ENCODE assay signal across 1 cellular context in the genomic region with DNA sequence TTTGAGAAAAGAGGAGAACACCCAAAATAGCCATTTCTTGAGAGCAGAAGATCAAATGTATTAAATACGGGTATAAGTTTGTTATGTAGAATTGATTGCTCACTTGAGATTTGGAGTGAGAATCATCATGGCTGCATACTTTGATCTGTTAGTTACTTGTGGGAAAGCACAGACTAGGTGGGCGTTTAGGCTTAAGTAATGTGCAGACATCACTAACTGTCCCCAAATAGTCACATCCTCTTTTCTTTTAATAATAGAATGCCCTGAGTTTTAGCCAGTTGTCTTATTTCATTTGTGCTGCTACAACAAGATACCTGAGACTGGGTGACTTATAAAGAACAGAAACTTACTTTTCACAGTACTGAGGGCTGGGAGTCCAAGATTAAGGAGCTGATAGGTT.
A peak's percentile ranks its signal among the peaks of the same experiment; 100 is the strongest.
TF ChIP-seq lines count a peak whose summit lies in the region.

No MANE protein-coding gene starts in this region.

TF ChIP-seq in GM12878, 131 proteins besides CTCF, POLR2A, EP300 and RAD21 (continued from another document and continues in another):
- TF ChIP-seq, protein P1, sequence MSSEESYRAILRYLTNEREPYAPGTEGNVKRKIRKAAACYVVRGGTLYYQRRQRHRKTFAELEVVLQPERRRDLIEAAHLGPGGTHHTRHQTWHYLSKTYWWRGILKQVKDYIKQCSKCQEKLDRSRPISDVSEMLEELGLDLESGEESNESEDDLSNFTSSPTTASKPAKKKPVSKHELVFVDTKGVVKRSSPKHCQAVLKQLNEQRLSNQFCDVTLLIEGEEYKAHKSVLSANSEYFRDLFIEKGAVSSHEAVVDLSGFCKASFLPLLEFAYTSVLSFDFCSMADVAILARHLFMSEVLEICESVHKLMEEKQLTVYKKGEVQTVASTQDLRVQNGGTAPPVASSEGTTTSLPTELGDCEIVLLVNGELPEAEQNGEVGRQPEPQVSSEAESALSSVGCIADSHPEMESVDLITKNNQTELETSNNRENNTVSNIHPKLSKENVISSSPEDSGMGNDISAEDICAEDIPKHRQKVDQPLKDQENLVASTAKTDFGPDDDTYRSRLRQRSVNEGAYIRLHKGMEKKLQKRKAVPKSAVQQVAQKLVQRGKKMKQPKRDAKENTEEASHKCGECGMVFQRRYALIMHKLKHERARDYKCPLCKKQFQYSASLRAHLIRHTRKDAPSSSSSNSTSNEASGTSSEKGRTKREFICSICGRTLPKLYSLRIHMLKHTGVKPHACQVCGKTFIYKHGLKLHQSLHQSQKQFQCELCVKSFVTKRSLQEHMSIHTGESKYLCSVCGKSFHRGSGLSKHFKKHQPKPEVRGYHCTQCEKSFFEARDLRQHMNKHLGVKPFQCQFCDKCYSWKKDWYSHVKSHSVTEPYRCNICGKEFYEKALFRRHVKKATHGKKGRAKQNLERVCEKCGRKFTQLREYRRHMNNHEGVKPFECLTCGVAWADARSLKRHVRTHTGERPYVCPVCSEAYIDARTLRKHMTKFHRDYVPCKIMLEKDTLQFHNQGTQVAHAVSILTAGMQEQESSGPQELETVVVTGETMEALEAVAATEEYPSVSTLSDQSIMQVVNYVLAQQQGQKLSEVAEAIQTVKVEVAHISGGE (CRISPR knock-in tag; IDR thresholded peaks at IDR 0.05) = no peak
- no peak for TF ChIP-seq RAD51 (IDR thresholded peaks at IDR 0.05)
- peak; percentile 54; the same call in 1 of the 2 replicates for TF ChIP-seq NFIC (IDR thresholded peaks at IDR 0.05; ENCODE audit: low read depth, low read length)
- no peak for TF ChIP-seq LARP7 (IDR thresholded peaks at IDR 0.05)
- TF ChIP-seq SPI1 (IDR thresholded peaks at IDR 0.05; ENCODE audit: borderline replicate concordance, insufficient read depth, low read depth, low read length) = peak; percentile 78
- TF ChIP-seq MTA2 (IDR thresholded peaks at IDR 0.05; ENCODE audit: low read depth) = peak; percentile 57; the same call in 1 of the 2 replicates
- TF ChIP-seq, protein P2, sequence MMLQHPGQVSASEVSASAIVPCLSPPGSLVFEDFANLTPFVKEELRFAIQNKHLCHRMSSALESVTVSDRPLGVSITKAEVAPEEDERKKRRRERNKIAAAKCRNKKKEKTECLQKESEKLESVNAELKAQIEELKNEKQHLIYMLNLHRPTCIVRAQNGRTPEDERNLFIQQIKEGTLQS (IDR thresholded peaks at IDR 0.05; ENCODE audit: borderline replicate concordance, extremely low read depth, low read depth, low read length) = no peak
- TF ChIP-seq YY1 (IDR thresholded peaks at IDR 0.05; ENCODE audit: low read depth, low read length) = peak; percentile 75
- no peak for TF ChIP-seq SIX5 (IDR thresholded peaks at IDR 0.05; ENCODE audit: low read depth, low read length, severe bottlenecking)
- TF ChIP-seq, protein P3, sequence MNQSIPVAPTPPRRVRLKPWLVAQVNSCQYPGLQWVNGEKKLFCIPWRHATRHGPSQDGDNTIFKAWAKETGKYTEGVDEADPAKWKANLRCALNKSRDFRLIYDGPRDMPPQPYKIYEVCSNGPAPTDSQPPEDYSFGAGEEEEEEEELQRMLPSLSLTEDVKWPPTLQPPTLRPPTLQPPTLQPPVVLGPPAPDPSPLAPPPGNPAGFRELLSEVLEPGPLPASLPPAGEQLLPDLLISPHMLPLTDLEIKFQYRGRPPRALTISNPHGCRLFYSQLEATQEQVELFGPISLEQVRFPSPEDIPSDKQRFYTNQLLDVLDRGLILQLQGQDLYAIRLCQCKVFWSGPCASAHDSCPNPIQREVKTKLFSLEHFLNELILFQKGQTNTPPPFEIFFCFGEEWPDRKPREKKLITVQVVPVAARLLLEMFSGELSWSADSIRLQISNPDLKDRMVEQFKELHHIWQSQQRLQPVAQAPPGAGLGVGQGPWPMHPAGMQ (IDR thresholded peaks at IDR 0.05; ENCODE audit: borderline replicate concordance) = no peak
- no peak for TF ChIP-seq ZZZ3 (IDR thresholded peaks at IDR 0.05; ENCODE audit: control insufficient read depth, insufficient read length, low read depth)
- TF ChIP-seq CEBPB (IDR thresholded peaks at IDR 0.05; ENCODE audit: borderline replicate concordance in 1 of 2, low read depth in 2 of 2, low read length in 2 of 2) = no peak
- TF ChIP-seq, protein P4, sequence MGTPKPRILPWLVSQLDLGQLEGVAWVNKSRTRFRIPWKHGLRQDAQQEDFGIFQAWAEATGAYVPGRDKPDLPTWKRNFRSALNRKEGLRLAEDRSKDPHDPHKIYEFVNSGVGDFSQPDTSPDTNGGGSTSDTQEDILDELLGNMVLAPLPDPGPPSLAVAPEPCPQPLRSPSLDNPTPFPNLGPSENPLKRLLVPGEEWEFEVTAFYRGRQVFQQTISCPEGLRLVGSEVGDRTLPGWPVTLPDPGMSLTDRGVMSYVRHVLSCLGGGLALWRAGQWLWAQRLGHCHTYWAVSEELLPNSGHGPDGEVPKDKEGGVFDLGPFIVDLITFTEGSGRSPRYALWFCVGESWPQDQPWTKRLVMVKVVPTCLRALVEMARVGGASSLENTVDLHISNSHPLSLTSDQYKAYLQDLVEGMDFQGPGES (IDR thresholded peaks at IDR 0.05) = no peak
- no peak for TF ChIP-seq KDM1A (IDR thresholded peaks at IDR 0.05; ENCODE audit: borderline replicate concordance)
- TF ChIP-seq, protein P5, sequence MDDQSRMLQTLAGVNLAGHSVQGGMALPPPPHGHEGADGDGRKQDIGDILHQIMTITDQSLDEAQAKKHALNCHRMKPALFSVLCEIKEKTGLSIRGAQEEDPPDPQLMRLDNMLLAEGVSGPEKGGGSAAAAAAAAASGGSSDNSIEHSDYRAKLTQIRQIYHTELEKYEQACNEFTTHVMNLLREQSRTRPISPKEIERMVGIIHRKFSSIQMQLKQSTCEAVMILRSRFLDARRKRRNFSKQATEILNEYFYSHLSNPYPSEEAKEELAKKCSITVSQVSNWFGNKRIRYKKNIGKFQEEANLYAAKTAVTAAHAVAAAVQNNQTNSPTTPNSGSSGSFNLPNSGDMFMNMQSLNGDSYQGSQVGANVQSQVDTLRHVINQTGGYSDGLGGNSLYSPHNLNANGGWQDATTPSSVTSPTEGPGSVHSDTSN (IDR thresholded peaks at IDR 0.05; ENCODE audit: insufficient replicate concordance, low read depth, low read length) = no peak
- peak; percentile 36; the same call in 1 of the 2 replicates for TF ChIP-seq CREB1 (IDR thresholded peaks at IDR 0.05; ENCODE audit: low read depth)
- no peak for TF ChIP-seq SUPT20H (IDR thresholded peaks at IDR 0.05; ENCODE audit: borderline replicate concordance, control insufficient read depth, low read depth, low read length)
- no peak for TF ChIP-seq SP1 (IDR thresholded peaks at IDR 0.05; ENCODE audit: low read depth, low read length)
- TF ChIP-seq, protein P6, sequence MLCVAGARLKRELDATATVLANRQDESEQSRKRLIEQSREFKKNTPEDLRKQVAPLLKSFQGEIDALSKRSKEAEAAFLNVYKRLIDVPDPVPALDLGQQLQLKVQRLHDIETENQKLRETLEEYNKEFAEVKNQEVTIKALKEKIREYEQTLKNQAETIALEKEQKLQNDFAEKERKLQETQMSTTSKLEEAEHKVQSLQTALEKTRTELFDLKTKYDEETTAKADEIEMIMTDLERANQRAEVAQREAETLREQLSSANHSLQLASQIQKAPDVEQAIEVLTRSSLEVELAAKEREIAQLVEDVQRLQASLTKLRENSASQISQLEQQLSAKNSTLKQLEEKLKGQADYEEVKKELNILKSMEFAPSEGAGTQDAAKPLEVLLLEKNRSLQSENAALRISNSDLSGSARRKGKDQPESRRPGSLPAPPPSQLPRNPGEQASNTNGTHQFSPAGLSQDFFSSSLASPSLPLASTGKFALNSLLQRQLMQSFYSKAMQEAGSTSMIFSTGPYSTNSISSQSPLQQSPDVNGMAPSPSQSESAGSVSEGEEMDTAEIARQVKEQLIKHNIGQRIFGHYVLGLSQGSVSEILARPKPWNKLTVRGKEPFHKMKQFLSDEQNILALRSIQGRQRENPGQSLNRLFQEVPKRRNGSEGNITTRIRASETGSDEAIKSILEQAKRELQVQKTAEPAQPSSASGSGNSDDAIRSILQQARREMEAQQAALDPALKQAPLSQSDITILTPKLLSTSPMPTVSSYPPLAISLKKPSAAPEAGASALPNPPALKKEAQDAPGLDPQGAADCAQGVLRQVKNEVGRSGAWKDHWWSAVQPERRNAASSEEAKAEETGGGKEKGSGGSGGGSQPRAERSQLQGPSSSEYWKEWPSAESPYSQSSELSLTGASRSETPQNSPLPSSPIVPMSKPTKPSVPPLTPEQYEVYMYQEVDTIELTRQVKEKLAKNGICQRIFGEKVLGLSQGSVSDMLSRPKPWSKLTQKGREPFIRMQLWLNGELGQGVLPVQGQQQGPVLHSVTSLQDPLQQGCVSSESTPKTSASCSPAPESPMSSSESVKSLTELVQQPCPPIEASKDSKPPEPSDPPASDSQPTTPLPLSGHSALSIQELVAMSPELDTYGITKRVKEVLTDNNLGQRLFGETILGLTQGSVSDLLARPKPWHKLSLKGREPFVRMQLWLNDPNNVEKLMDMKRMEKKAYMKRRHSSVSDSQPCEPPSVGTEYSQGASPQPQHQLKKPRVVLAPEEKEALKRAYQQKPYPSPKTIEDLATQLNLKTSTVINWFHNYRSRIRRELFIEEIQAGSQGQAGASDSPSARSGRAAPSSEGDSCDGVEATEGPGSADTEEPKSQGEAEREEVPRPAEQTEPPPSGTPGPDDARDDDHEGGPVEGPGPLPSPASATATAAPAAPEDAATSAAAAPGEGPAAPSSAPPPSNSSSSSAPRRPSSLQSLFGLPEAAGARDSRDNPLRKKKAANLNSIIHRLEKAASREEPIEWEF (IDR thresholded peaks at IDR 0.05; ENCODE audit: insufficient replicate concordance, low read depth, low read length) = no peak
- TF ChIP-seq, protein P7, sequence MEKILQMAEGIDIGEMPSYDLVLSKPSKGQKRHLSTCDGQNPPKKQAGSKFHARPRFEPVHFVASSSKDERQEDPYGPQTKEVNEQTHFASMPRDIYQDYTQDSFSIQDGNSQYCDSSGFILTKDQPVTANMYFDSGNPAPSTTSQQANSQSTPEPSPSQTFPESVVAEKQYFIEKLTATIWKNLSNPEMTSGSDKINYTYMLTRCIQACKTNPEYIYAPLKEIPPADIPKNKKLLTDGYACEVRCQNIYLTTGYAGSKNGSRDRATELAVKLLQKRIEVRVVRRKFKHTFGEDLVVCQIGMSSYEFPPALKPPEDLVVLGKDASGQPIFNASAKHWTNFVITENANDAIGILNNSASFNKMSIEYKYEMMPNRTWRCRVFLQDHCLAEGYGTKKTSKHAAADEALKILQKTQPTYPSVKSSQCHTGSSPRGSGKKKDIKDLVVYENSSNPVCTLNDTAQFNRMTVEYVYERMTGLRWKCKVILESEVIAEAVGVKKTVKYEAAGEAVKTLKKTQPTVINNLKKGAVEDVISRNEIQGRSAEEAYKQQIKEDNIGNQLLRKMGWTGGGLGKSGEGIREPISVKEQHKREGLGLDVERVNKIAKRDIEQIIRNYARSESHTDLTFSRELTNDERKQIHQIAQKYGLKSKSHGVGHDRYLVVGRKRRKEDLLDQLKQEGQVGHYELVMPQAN (conservative IDR thresholded peaks at IDR 0.05) = no peak
- TF ChIP-seq SMAD5 (IDR thresholded peaks at IDR 0.05; ENCODE audit: low read depth) = no peak
- TF ChIP-seq CREM (IDR thresholded peaks at IDR 0.05; ENCODE audit: low read depth) = 0 out of 2 replicates have a peak, but pooled peaks have one; percentile 7
- no peak for TF ChIP-seq JUNB (IDR thresholded peaks at IDR 0.05)
- TF ChIP-seq, protein P8, sequence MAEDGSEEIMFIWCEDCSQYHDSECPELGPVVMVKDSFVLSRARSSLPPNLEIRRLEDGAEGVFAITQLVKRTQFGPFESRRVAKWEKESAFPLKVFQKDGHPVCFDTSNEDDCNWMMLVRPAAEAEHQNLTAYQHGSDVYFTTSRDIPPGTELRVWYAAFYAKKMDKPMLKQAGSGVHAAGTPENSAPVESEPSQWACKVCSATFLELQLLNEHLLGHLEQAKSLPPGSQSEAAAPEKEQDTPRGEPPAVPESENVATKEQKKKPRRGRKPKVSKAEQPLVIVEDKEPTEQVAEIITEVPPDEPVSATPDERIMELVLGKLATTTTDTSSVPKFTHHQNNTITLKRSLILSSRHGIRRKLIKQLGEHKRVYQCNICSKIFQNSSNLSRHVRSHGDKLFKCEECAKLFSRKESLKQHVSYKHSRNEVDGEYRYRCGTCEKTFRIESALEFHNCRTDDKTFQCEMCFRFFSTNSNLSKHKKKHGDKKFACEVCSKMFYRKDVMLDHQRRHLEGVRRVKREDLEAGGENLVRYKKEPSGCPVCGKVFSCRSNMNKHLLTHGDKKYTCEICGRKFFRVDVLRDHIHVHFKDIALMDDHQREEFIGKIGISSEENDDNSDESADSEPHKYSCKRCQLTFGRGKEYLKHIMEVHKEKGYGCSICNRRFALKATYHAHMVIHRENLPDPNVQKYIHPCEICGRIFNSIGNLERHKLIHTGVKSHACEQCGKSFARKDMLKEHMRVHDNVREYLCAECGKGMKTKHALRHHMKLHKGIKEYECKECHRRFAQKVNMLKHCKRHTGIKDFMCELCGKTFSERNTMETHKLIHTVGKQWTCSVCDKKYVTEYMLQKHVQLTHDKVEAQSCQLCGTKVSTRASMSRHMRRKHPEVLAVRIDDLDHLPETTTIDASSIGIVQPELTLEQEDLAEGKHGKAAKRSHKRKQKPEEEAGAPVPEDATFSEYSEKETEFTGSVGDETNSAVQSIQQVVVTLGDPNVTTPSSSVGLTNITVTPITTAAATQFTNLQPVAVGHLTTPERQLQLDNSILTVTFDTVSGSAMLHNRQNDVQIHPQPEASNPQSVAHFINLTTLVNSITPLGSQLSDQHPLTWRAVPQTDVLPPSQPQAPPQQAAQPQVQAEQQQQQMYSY (CRISPR knock-in tag; IDR thresholded peaks at IDR 0.05) = no peak
- no peak for TF ChIP-seq FOXM1 (IDR thresholded peaks at IDR 0.05; ENCODE audit: low read depth, low read length)
- TF ChIP-seq ATF7 (IDR thresholded peaks at IDR 0.05; ENCODE audit: low read depth) = peak; percentile 70
- peak; percentile 72 for TF ChIP-seq MEF2B (IDR thresholded peaks at IDR 0.05; ENCODE audit: partially characterized antibody, poor library complexity, severe bottlenecking)
- TF ChIP-seq BCL11A (IDR thresholded peaks at IDR 0.05; ENCODE audit: low read depth, low read length) = 0 out of 2 replicates have a peak, but pooled peaks have one; percentile 54
- TF ChIP-seq, protein P9, sequence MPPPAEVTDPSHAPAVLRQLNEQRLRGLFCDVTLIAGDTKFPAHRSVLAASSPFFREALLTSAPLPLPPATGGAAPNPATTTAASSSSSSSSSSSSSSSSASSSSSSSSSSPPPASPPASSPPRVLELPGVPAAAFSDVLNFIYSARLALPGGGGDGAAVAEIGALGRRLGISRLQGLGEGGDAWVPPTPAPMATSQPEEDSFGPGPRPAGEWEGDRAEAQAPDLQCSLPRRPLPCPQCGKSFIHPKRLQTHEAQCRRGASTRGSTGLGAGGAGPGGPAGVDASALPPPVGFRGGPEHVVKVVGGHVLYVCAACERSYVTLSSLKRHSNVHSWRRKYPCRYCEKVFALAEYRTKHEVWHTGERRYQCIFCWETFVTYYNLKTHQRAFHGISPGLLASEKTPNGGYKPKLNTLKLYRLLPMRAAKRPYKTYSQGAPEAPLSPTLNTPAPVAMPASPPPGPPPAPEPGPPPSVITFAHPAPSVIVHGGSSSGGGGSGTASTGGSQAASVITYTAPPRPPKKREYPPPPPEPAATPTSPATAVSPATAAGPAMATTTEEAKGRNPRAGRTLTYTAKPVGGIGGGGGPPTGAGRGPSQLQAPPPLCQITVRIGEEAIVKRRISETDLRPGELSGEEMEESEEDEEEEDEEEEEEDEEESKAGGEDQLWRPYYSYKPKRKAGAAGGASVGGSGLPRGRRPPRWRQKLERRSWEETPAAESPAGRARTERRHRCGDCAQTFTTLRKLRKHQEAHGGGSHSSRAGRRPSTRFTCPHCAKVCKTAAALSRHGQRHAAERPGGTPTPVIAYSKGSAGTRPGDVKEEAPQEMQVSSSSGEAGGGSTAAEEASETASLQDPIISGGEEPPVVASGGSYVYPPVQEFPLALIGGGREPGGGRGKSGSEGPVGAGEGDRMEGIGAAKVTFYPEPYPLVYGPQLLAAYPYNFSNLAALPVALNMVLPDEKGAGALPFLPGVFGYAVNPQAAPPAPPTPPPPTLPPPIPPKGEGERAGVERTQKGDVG (CRISPR knock-in tag; IDR thresholded peaks at IDR 0.05) = no peak
- TF ChIP-seq CHD1 (IDR thresholded peaks at IDR 0.05; ENCODE audit: low read depth, low read length) = no peak
- TF ChIP-seq EGR1 (IDR thresholded peaks at IDR 0.05; ENCODE audit: borderline replicate concordance in 1 of 2, low read depth in 2 of 2, low read length in 2 of 2) = peak in 1 of 2 experiments; percentile 64; a peak in 1 of 3 replicates
